Comparison of ENCODE assay signal across 26 cellular contexts in genomic region chr2:122710049-122710448, GRCh38.
"Had no signal": no experiment of that assay in that cellular context is flagged by ENCODE, and none has a peak within 500 bp of the region (broad histone marks: within the 10 kb centered on the region; RNA-seq: fewer than 3 reads in every experiment).

No MANE protein-coding gene starts in this region.

- H3K79me2 ChIP-seq: hepatocyte had no signal

- DNase-seq: heart right ventricle; islet precursor cell; midbrain; naive thymus-derived CD4-positive, alpha-beta T cell; ovary; spleen; stimulated activated CD4-positive, alpha-beta T cell treated with anti-CD3 and anti-CD28 coated beads, Interleukin-1b, Interleukin-23, amount 100 ng/mL, for 48 hours; stimulated activated CD4-positive, alpha-beta T cell treated with anti-CD3 and anti-CD28 coated beads, Interleukin-2, amount 100 ng/mL, for 48 hours; stimulated activated CD4-positive, alpha-beta T cell treated with anti-CD3 and anti-CD28 coated beads, Interleukin-4, amount 100 ng/mL, for 4 hours; stimulated activated CD8-positive, alpha-beta memory T cell treated with anti-CD3 and anti-CD28 coated beads, Interleukin-4, amount 100 ng/mL, for 48 hours; stimulated activated naive CD4-positive, alpha-beta T cell treated with Interleukin-2 at 50 U/mL for 16 hours; stimulated activated naive CD8-positive, alpha-beta T cell treated with anti-CD3 and anti-CD28 coated beads, Interleukin-15, amount 100 ng/mL, for 72 hours; substantia nigra; thyroid gland; transverse colon; upper lobe of left lung had no signal

- H3K4me3 Mint-ChIP-seq: naive thymus-derived CD4-positive, alpha-beta T cell; natural killer cell treated with Interleukin-12 subunit alpha and Interleukin-12 subunit beta and Interleukin-15 and Interleukin-18, amount 100 ng/mL, for 72 hours; stimulated activated memory B cell treated with anti-CD40 and anti-IgM and Interleukin-4, amounts not matched to agents 10 μg/mL and 1 μg/mL and 100 μg/mL, for 72 hours; stimulated activated naive CD8-positive, alpha-beta T cell treated with anti-CD3 and anti-CD28 coated beads, Interleukin-15, amount 100 ng/mL, for 72 hours had no signal

- H3K4me2 ChIP-seq: hepatocyte had no signal

- H3K27me3 ChIP-seq: heart right ventricle, hepatocyte, left lung, ovary, right atrium auricular region, spleen, thyroid gland, transverse colon, upper lobe of left lung had no signal

- H3K36me3 Mint-ChIP-seq: naive thymus-derived CD4-positive, alpha-beta T cell; stimulated activated memory B cell treated with anti-CD40 and anti-IgM and Interleukin-4, amounts not matched to agents 10 μg/mL and 1 μg/mL and 100 μg/mL, for 72 hours had no signal

- H3K9me3 ChIP-seq: mucosa of descending colon, ovary, thyroid gland, transverse colon had no signal

- H3K27ac Mint-ChIP-seq: naive thymus-derived CD4-positive, alpha-beta T cell; natural killer cell treated with Interleukin-12 subunit alpha and Interleukin-12 subunit beta and Interleukin-15 and Interleukin-18, amount 100 ng/mL, for 72 hours; progenitor cell of endocrine pancreas; stimulated activated memory B cell treated with anti-CD40 and anti-IgM and Interleukin-4, amounts not matched to agents 10 μg/mL and 1 μg/mL and 100 μg/mL, for 72 hours; stimulated activated naive CD8-positive, alpha-beta T cell treated with anti-CD3 and anti-CD28 coated beads, Interleukin-15, amount 100 ng/mL, for 72 hours had no signal

- H3K4me1 ChIP-seq: heart right ventricle, left lung, right atrium auricular region, spleen, thyroid gland, upper lobe of left lung had no signal

- H3K4me1 Mint-ChIP-seq: naive thymus-derived CD4-positive, alpha-beta T cell; stimulated activated memory B cell treated with anti-CD40 and anti-IgM and Interleukin-4, amounts not matched to agents 10 μg/mL and 1 μg/mL and 100 μg/mL, for 72 hours; stimulated activated naive CD8-positive, alpha-beta T cell treated with anti-CD3 and anti-CD28 coated beads, Interleukin-15, amount 100 ng/mL, for 72 hours had no signal

- H3K4me3 ChIP-seq: heart right ventricle, hepatocyte, left lung, lung, mucosa of descending colon, ovary, right atrium auricular region, skin epidermis, spleen, thyroid gland, transverse colon, upper lobe of left lung had no signal

- H3K36me3 ChIP-seq: heart right ventricle, left lung, ovary, right atrium auricular region, spleen, thyroid gland, transverse colon, upper lobe of left lung had no signal

- H3K27ac ChIP-seq: heart right ventricle, hepatocyte, left lung, ovary, right atrium auricular region, skin epidermis, spleen, thyroid gland, transverse colon, upper lobe of left lung had no signal

- ATAC-seq: heart right ventricle; left lung; mucosa of descending colon; naive thymus-derived CD4-positive, alpha-beta T cell; natural killer cell treated with Interleukin-12 subunit alpha and Interleukin-12 subunit beta and Interleukin-15 and Interleukin-18, amount 100 ng/mL, for 72 hours; sciatic nerve; stimulated activated memory B cell treated with anti-CD40 and anti-IgM and Interleukin-4, amounts not matched to agents 10 μg/mL and 1 μg/mL and 100 μg/mL, for 72 hours; stimulated activated naive CD8-positive, alpha-beta T cell treated with anti-CD3 and anti-CD28 coated beads, Interleukin-15, amount 100 ng/mL, for 72 hours had no signal

- H2AFZ ChIP-seq: hepatocyte had no signal

- H3K27me3 Mint-ChIP-seq: naive thymus-derived CD4-positive, alpha-beta T cell; natural killer cell treated with Interleukin-12 subunit alpha and Interleukin-12 subunit beta and Interleukin-15 and Interleukin-18, amount 100 ng/mL, for 72 hours; progenitor cell of endocrine pancreas; stimulated activated memory B cell treated with anti-CD40 and anti-IgM and Interleukin-4, amounts not matched to agents 10 μg/mL and 1 μg/mL and 100 μg/mL, for 72 hours; stimulated activated naive CD8-positive, alpha-beta T cell treated with anti-CD3 and anti-CD28 coated beads, Interleukin-15, amount 100 ng/mL, for 72 hours had no signal
